1 cellular context compared by ENCODE assay signal in genomic region chr1:188652678-188653077, GRCh38.
TF ChIP-seq lines count a peak whose summit lies in the region.

No MANE protein-coding gene starts in this region.

TF ChIP-seq in HepG2, 621 proteins besides CTCF, POLR2A, EP300 and RAD21 (continued from another document):
- TF ChIP-seq, protein P1, sequence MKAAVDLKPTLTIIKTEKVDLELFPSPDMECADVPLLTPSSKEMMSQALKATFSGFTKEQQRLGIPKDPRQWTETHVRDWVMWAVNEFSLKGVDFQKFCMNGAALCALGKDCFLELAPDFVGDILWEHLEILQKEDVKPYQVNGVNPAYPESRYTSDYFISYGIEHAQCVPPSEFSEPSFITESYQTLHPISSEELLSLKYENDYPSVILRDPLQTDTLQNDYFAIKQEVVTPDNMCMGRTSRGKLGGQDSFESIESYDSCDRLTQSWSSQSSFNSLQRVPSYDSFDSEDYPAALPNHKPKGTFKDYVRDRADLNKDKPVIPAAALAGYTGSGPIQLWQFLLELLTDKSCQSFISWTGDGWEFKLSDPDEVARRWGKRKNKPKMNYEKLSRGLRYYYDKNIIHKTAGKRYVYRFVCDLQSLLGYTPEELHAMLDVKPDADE (CRISPR knock-in tag; IDR thresholded peaks at IDR 0.05), result no peak
